Comparison of ENCODE assay signal across 7 cellular contexts in the genomic region with DNA sequence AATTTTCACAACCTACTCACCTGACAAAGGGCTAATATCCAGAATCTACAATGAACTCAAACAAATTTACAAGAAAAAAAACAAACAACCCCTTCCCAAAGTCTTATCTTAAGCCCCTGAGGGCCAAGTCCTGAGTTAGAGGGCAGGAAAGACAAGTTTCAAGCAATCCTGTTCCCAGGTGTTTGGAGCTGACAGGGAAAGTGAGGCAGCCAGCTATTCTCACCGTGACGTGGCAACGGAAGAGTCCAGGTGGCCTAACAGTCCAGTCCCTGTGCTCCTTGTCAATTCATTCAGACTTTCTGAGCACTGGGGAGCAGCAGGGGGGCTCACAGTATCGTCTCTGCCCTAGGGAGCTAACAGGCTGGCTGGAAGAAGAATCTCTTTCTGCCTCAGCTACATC.
"Had no signal": no experiment of that assay in that cellular context is flagged by ENCODE, and none has a peak within 500 bp of the region (broad histone marks: within the 10 kb centered on the region; RNA-seq: fewer than 3 reads in every experiment).

No MANE protein-coding gene starts in this region.

- H3K27ac ChIP-seq: HL-60 had no signal

- H3K4me3 Mint-ChIP-seq: GM23338, H9, IgD-negative memory B cell had no signal

- H2AFZ ChIP-seq: GM23338 had no signal

- H3K4me3 ChIP-seq: GM23338 had no signal

- H3K4me2 ChIP-seq: GM23338 had no signal

- H3K4me1 Mint-ChIP-seq: GM23338, IgD-negative memory B cell had no signal

- H3K9me3 Mint-ChIP-seq: H9 had no signal

- H3K27me3 Mint-ChIP-seq: IgD-negative memory B cell had no signal

- ATAC-seq: GM23338, HepG2 had no signal

- H3K36me3 Mint-ChIP-seq: IgD-negative memory B cell had no signal

- H3K27ac Mint-ChIP-seq: GM23338, H9, IgD-negative memory B cell had no signal

- DNase-seq: H9, HCEC 1CT, KBM-7 had no signal
